8 cellular contexts compared by ENCODE assay signal in genomic region chr5:96997265-96997859, GRCh38.
A peak's percentile ranks its signal among the peaks of the same experiment; 100 is the strongest.
DNase-seq lines count a peak whose midpoint lies in the region; ATAC-seq, FAIRE-seq and TF ChIP-seq lines count a peak whose summit lies in the region.

No MANE protein-coding gene starts in this region.

- H3K27ac ChIP-seq in spleen: no peak overlapping the region

- H3K4me3 ChIP-seq in spleen: no peak overlapping the region

- no peaks in the 10 kb centered on the region for H3K9me3 ChIP-seq in spleen

- ATAC-seq in GM19328 (IDR thresholded peaks at IDR 0.05; ENCODE audit: unreplicated experiment): peak; percentile 73

- peaks cover 0 to 4% (median 0%) of the 10 kb centered on the region in 6 donors for H3K4me1 ChIP-seq in spleen

- WGBS in spleen, 5 donors: 53 to 60% (median 58%) methylated on average over 2 of the region's 2 CpGs

- no peak for TF ChIP-seq EP300 in Ishikawa (IDR thresholded peaks at IDR 0.05; ENCODE audit: borderline replicate concordance)

- FAIRE-seq in TTC549 (lab: Jason Lieb, UNC) (peak; percentile 70), frontal cortex (lab: Jason Lieb, UNC) (peak; percentile 84)

- TF ChIP-seq RAD21 in Ishikawa (IDR thresholded peaks at IDR 0.05; ENCODE audit: low read depth): peak; percentile 73

- H3K27me3 ChIP-seq in spleen (replicated peaks in 1 of 7): no peaks in the 10 kb centered on the region

- H3K36me3 ChIP-seq in spleen: peaks cover 0 to 97% (median 38%) of the 10 kb centered on the region in 6 donors

- peak in 6 of 11 experiments; percentile 19 to 51 (median 40) for TF ChIP-seq CTCF in spleen (IDR thresholded peaks at IDR 0.05 in 8 of 11, conservative IDR thresholded peaks at IDR 0.05 in 3 of 11)

- peak; percentile 25 for DNase-seq in SKM-1 treated with dmso at 0.1 percent for 144 hours (lab: John Stamatoyannopoulos, UW; ENCODE audit: unreplicated experiment)
- DNase-seq in SKM-1 (lab: John Stamatoyannopoulos, UW; ENCODE audit: unreplicated experiment): no peak
- peak; percentile 1 to 2 for DNase-seq in frontal cortex (ENCODE audit: low spot score in 2 of 2)
- no peak for DNase-seq in spleen
- no peak for DNase-seq in UCSD-AML1 (lab: John Stamatoyannopoulos, UW; ENCODE audit: unreplicated experiment)

- intact Hi-C loops in spleen (cut with DNase I; ENCODE audit: low total_unique reads): no loop called here

- no peak for TF ChIP-seq POLR2A in spleen (IDR thresholded peaks at IDR 0.05)

TF ChIP-seq in Ishikawa, 13 proteins besides CTCF, POLR2A, EP300 and RAD21:
- no peak for TF ChIP-seq NFIC (IDR thresholded peaks at IDR 0.05)
- no peak for TF ChIP-seq CEBPB (IDR thresholded peaks at IDR 0.05)
- no peak for TF ChIP-seq FOXM1 (IDR thresholded peaks at IDR 0.05; ENCODE audit: borderline replicate concordance, low read depth)
- no peak for TF ChIP-seq EGR1 (IDR thresholded peaks at IDR 0.05)
- no peak for TF ChIP-seq ZBTB7A (IDR thresholded peaks at IDR 0.05; ENCODE audit: low read depth)
- TF ChIP-seq TAF1 (IDR thresholded peaks at IDR 0.05; ENCODE audit: low read depth): no peak
- TF ChIP-seq TEAD4 (IDR thresholded peaks at IDR 0.05): no peak
- TF ChIP-seq TCF12 (IDR thresholded peaks at IDR 0.05; ENCODE audit: low read depth): no peak
- TF ChIP-seq REST (IDR thresholded peaks at IDR 0.05; ENCODE audit: low read depth): no peak

Comparison
In these comparisons a context has a peak if more than half of its experiments do, and no peak if none do; other contexts are left out.
1. DNase-seq: peak in SKM-1 treated with dmso at 0.1 percent for 144 hours (single experiment) and frontal cortex (2 of 2); none in SKM-1 (single experiment), spleen (single experiment) and UCSD-AML1 (single experiment).